ENCODE assay signal across 8 cellular contexts in the genomic region with DNA sequence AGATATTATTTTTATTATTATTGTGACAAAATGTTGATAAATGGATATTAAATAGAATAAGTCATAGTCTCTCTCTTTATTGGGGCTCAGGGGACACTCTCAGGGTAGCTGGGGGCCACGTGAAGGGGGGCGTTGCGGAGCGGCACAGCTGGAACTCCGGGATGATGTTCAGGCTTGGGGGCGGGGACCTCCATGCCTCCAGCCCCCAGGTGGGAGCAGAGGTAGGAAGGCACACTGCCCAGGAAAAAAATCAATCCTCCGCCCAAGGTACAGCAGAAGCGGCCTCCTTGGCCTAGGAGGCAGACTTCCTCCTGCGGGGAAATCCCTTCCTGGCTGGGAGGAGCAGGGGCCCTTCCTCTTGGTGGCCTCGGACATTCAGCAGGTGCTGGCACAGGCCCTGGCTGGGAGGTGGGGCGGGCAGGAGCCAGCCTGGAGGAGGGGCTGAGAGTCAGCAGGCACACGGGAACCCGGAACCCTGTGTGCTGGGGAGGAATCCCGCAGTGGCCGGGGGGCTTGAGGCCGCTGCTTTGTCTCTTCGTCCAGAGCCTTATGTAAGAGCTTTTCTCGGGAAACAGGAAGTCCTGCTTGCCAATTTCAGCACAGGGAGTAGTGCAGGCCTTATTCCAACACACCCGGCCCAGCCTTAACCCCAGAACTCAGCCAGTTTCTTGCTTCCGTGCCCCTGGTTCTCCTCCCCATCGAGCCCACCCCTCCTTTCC. TPM values are rescaled to one million over a fixed set of nuclear protein-coding genes. Genes with fewer than 3 reads are reported as not detected.
DNase-seq lines count a peak whose midpoint lies in the region; ATAC-seq and TF ChIP-seq lines count a peak whose summit lies in the region.

No MANE protein-coding gene starts in this region.

- TF ChIP-seq CTCF in right atrium auricular region (IDR thresholded peaks at IDR 0.05) (peak in 1 of 2 donors; percentile 15), progenitor cell of endocrine pancreas (IDR thresholded peaks at IDR 0.05; ENCODE audit: unreplicated experiment) (no peak), Caco-2 (IDR thresholded peaks at IDR 0.05; ENCODE audit: insufficient read depth in 1 of 2, low read depth in 1 of 2, low read length in 1 of 2, severe bottlenecking in 1 of 2, unreplicated experiment in 1 of 2) (no peak)

- H3K9me3 ChIP-seq in right atrium auricular region (no peaks in the 10 kb centered on the region), Caco-2 (no peaks in the 10 kb centered on the region)

- intact Hi-C loops in Caco-2 (cut with micrococcal nuclease; ENCODE audit: unreplicated experiment): no loop called here

- DNase-seq in activated CD8-positive, alpha-beta memory T cell treated with anti-CD3 and anti-CD28 coated beads, Interleukin-2, amount 10 ng/mL, durations not matched to agents 7 days and 5 days: no peak
- DNase-seq in activated CD8-positive, alpha-beta memory T cell treated with anti-CD3 and anti-CD28 coated beads, Interleukin-2, amount 50 U/mL, for 4 hours: no peak
- peak; percentile 85 for DNase-seq in NCI-H1105 (lab: John Stamatoyannopoulos, UW)
- DNase-seq in amygdala (lab: John Stamatoyannopoulos, UW): peak in 45 of 56 donors; percentile 35 to 86 (median 68)
- DNase-seq in right atrium auricular region (ENCODE audit: low spot score): peak; percentile 88
- DNase-seq in progenitor cell of endocrine pancreas (ENCODE audit: low spot score, unreplicated experiment): no peak
- no peak for DNase-seq in Caco-2
- DNase-seq in stimulated activated CD4-positive, alpha-beta T cell treated with anti-CD3 and anti-CD28 coated beads, Interleukin-2, amount 100 ng/mL, for 48 hours: no peak

- POLR2A ChIA-PET in Caco-2 (lab: Charles Lee): no interaction called here

- H3K4me1 ChIP-seq in right atrium auricular region (peaks cover 0 to 54% of the 10 kb centered on the region in 2 donors), Caco-2 (peaks cover 4% of the 10 kb centered on the region; the same call in 1 of the 2 replicates)

- H3K27me3 ChIP-seq in right atrium auricular region (no peaks in the 10 kb centered on the region), Caco-2 (replicated peaks; ENCODE audit: control insufficient read depth, insufficient read depth, low read length) (no peaks in the 10 kb centered on the region)

- H3K36me3 Mint-ChIP-seq in activated CD8-positive, alpha-beta memory T cell treated with anti-CD3 and anti-CD28 coated beads, Interleukin-2, amount 10 ng/mL, durations not matched to agents 7 days and 5 days: peaks cover 15% of the 10 kb centered on the region
- no peaks in the 10 kb centered on the region for H3K36me3 Mint-ChIP-seq in progenitor cell of endocrine pancreas (ENCODE audit: insufficient read depth)
- peaks cover 21% of the 10 kb centered on the region for H3K36me3 Mint-ChIP-seq in Caco-2 (ENCODE audit: insufficient read depth, unreplicated experiment)

- CTCF ChIA-PET in activated CD8-positive, alpha-beta memory T cell treated with anti-CD3 and anti-CD28 coated beads, Interleukin-2, amount 10 ng/mL, durations not matched to agents 7 days and 5 days (lab: Charles Lee): interaction anchor here (0.7 to 5.4 kb wide), 5 partner anchors 8 to 202 kb away, joined by 3 to 172 read pairs (median 4); a partner anchor contains a TSS
- CTCF ChIA-PET in Caco-2 (lab: Charles Lee): no interaction called here

- H3K4me3 ChIP-seq in right atrium auricular region: peak overlapping the region; percentile 16 to 76
- H3K4me3 ChIP-seq in Caco-2 (ENCODE audit: low read depth, low read length): no peak overlapping the region

- H3K9me3 Mint-ChIP-seq in activated CD8-positive, alpha-beta memory T cell treated with anti-CD3 and anti-CD28 coated beads, Interleukin-2, amount 10 ng/mL, durations not matched to agents 7 days and 5 days (ENCODE audit: low read depth): no peaks in the 10 kb centered on the region
- H3K9me3 Mint-ChIP-seq in progenitor cell of endocrine pancreas (ENCODE audit: low read depth): no peaks in the 10 kb centered on the region
- no peaks in the 10 kb centered on the region for H3K9me3 Mint-ChIP-seq in Caco-2 (ENCODE audit: unreplicated experiment)

- H3K4me1 Mint-ChIP-seq in activated CD8-positive, alpha-beta memory T cell treated with anti-CD3 and anti-CD28 coated beads, Interleukin-2, amount 10 ng/mL, durations not matched to agents 7 days and 5 days: peaks cover 58% of the 10 kb centered on the region
- H3K4me1 Mint-ChIP-seq in progenitor cell of endocrine pancreas (ENCODE audit: low read depth) (peaks cover 33% of the 10 kb centered on the region), Caco-2 (ENCODE audit: low read depth, unreplicated experiment) (peaks cover 7% of the 10 kb centered on the region)

- ATAC-seq in activated CD8-positive, alpha-beta memory T cell treated with anti-CD3 and anti-CD28 coated beads, Interleukin-2, amount 10 ng/mL, durations not matched to agents 7 days and 5 days: no peak

- no peak overlapping the region for H3K4me3 Mint-ChIP-seq in activated CD8-positive, alpha-beta memory T cell treated with anti-CD3 and anti-CD28 coated beads, Interleukin-2, amount 10 ng/mL, durations not matched to agents 7 days and 5 days
- H3K4me3 Mint-ChIP-seq in progenitor cell of endocrine pancreas (ENCODE audit: low read depth): no peak overlapping the region
- H3K4me3 Mint-ChIP-seq in Caco-2 (ENCODE audit: unreplicated experiment): no peak overlapping the region

- H3K27ac ChIP-seq in right atrium auricular region: peak overlapping the region; percentile 86 to 95

- H3K27ac Mint-ChIP-seq in activated CD8-positive, alpha-beta memory T cell treated with anti-CD3 and anti-CD28 coated beads, Interleukin-2, amount 10 ng/mL, durations not matched to agents 7 days and 5 days: peak overlapping the region; percentile 68
- H3K27ac Mint-ChIP-seq in progenitor cell of endocrine pancreas (peak overlapping the region; percentile 93), Caco-2 (ENCODE audit: unreplicated experiment) (no peak overlapping the region)

- H3K36me3 ChIP-seq in right atrium auricular region: no peaks in the 10 kb centered on the region
- no peaks in the 10 kb centered on the region for H3K36me3 ChIP-seq in Caco-2 (ENCODE audit: control insufficient read depth, insufficient read depth, low read length)

- no TSS peak for BruUV-seq in Caco-2 (replicated peaks; lab: Mats Ljungman, UMichigan)

- no peaks in the 10 kb centered on the region for H3K27me3 Mint-ChIP-seq in activated CD8-positive, alpha-beta memory T cell treated with anti-CD3 and anti-CD28 coated beads, Interleukin-2, amount 10 ng/mL, durations not matched to agents 7 days and 5 days
- H3K27me3 Mint-ChIP-seq in progenitor cell of endocrine pancreas: no peaks in the 10 kb centered on the region
- no peaks in the 10 kb centered on the region for H3K27me3 Mint-ChIP-seq in Caco-2 (ENCODE audit: insufficient read depth, unreplicated experiment)

RNA-seq across cellular contexts. Expression of a gene that starts 0.6 kb away (rescaled TPM):
- 1 to 10 TPM; 2.2 to 2.5 TPM for total RNA-seq in activated CD8-positive, alpha-beta memory T cell treated with anti-CD3 and anti-CD28 coated beads, Interleukin-2, amount 10 ng/mL, durations not matched to agents 7 days and 5 days
- total RNA-seq in right atrium auricular region: 10 to 100 TPM; 11.0 to 16.9 TPM
- total RNA-seq in progenitor cell of endocrine pancreas: 4.1 and 4.7 TPM in 2 replicates
- 0.20 TPM in 1 of 2 replicates, not detected in the other for total RNA-seq in Caco-2 (2022)

RNA-seq across cellular contexts. Expression of a gene that starts 3.7 kb away (rescaled TPM):
- total RNA-seq in activated CD8-positive, alpha-beta memory T cell treated with anti-CD3 and anti-CD28 coated beads, Interleukin-2, amount 10 ng/mL, durations not matched to agents 7 days and 5 days: 10 to 100 TPM; 55.7 to 70.9 TPM
- total RNA-seq in right atrium auricular region (10 to 100 TPM; 45.9 to 56.1 TPM), progenitor cell of endocrine pancreas (58.2 and 62.5 TPM in 2 replicates), Caco-2 (2022) (29.2 and 30.2 TPM in 2 replicates)

RNA-seq across cellular contexts. Expression of a gene that starts 9.1 kb away (rescaled TPM):
- 10 to 100 TPM; 52.8 to 59.4 TPM for total RNA-seq in activated CD8-positive, alpha-beta memory T cell treated with anti-CD3 and anti-CD28 coated beads, Interleukin-2, amount 10 ng/mL, durations not matched to agents 7 days and 5 days
- total RNA-seq in right atrium auricular region (10 to 100 TPM; 39.6 to 50.2 TPM), progenitor cell of endocrine pancreas (9.4 and 10.7 TPM in 2 replicates), Caco-2 (2022) (not detected in 2 replicates)

RNA-seq across cellular contexts. Expression of a gene that starts 21.5 kb away (rescaled TPM):
- 10 to 100 TPM in 1 of 2 experiments, 1 to 10 TPM in 1; 10.0 to 26.7 TPM for total RNA-seq in activated CD8-positive, alpha-beta memory T cell treated with anti-CD3 and anti-CD28 coated beads, Interleukin-2, amount 10 ng/mL, durations not matched to agents 7 days and 5 days
- total RNA-seq in right atrium auricular region (10 to 100 TPM; 16.2 to 54.2 TPM), progenitor cell of endocrine pancreas (not detected in 2 replicates), Caco-2 (2022) (1.1 and 1.6 TPM in 2 replicates)

RNA-seq across cellular contexts. Expression of a gene that starts 25.7 kb away (rescaled TPM):
- total RNA-seq in activated CD8-positive, alpha-beta memory T cell treated with anti-CD3 and anti-CD28 coated beads, Interleukin-2, amount 10 ng/mL, durations not matched to agents 7 days and 5 days: 10 to 100 TPM; 57.6 to 76.9 TPM
- 10 to 100 TPM; 55.4 to 81.1 TPM for total RNA-seq in right atrium auricular region
- 71.4 and 71.9 TPM in 2 replicates for total RNA-seq in progenitor cell of endocrine pancreas
- 44.2 and 49.7 TPM in 2 replicates for total RNA-seq in Caco-2 (2022)

Comparison
In these comparisons a context has a peak if more than half of its experiments do, and no peak if none do; other contexts are left out.
1. DNase-seq: peak in NCI-H1105 (single experiment), amygdala (45 of 56) and right atrium auricular region (single experiment); none in activated CD8-positive, alpha-beta memory T cell treated with anti-CD3 and anti-CD28 coated beads, Interleukin-2, amount 10 ng/mL, durations not matched to agents 7 days and 5 days (single experiment), activated CD8-positive, alpha-beta memory T cell treated with anti-CD3 and anti-CD28 coated beads, Interleukin-2, amount 50 U/mL, for 4 hours (single experiment), progenitor cell of endocrine pancreas (single experiment), Caco-2 (0 of 2) and stimulated activated CD4-positive, alpha-beta T cell treated with anti-CD3 and anti-CD28 coated beads, Interleukin-2, amount 100 ng/mL, for 48 hours (0 of 2).